In genomic region chr3:170732660-170733245, GRCh38 we compare ENCODE assay signal across 19 cellular contexts.
A peak's percentile ranks its signal among the peaks of the same experiment; 100 is the strongest.
DNase-seq lines count a peak whose midpoint lies in the region; ATAC-seq and TF ChIP-seq lines count a peak whose summit lies in the region.
"Had no signal": no experiment of that assay in that cellular context is flagged by ENCODE, and none has a peak within 500 bp of the region (broad histone marks: within the 10 kb centered on the region; RNA-seq: fewer than 3 reads in every experiment).

No MANE protein-coding gene starts in this region.

- no peak overlapping the region for H3K9ac ChIP-seq in fibroblast of lung (ENCODE audit: insufficient read depth, low read length)
- H3K9ac ChIP-seq: BLaER1 treated with 17β-estradiol and CSF1 and Interleukin-3, amounts not matched to agents 10 nM and 100 nM; KMS-11 had no signal

- H3K27ac ChIP-seq in adrenal gland (peak overlapping the region in 2 of 5 donors; percentile 31 to 42), fibroblast of lung (ENCODE audit: insufficient read depth, low read length) (peak overlapping the region; percentile 27)
- no peak overlapping the region for H3K27ac ChIP-seq in naive thymus-derived CD4-positive, alpha-beta T cell (ENCODE audit: low read depth, low read length)
- H3K27ac ChIP-seq: BLaER1 treated with 17β-estradiol and CSF1 and Interleukin-3, amounts not matched to agents 10 nM and 100 nM; KMS-11; Peyer's patch had no signal

- H3K9me3 ChIP-seq in adrenal gland (replicated peaks in 1 of 3) (peaks cover 0 to 5% (median 0%) of the 10 kb centered on the region in 3 donors), fibroblast of lung (ENCODE audit: control insufficient read depth, insufficient read depth, low read depth, low read length) (no peaks in the 10 kb centered on the region)
- no peaks in the 10 kb centered on the region for H3K9me3 ChIP-seq in naive thymus-derived CD4-positive, alpha-beta T cell (ENCODE audit: control insufficient read depth in 2 of 3, low read length in 3 of 3)
- H3K9me3 ChIP-seq: BLaER1 treated with 17β-estradiol and CSF1 and Interleukin-3, amounts not matched to agents 10 nM and 100 nM; Peyer's patch had no signal

- H3K4me2 ChIP-seq in fibroblast of lung (ENCODE audit: extremely low read depth, insufficient read depth, low read length), result no peak overlapping the region
- H3K4me2 ChIP-seq: BLaER1 treated with 17β-estradiol and CSF1 and Interleukin-3, amounts not matched to agents 10 nM and 100 nM; KMS-11 had no signal

- H3K4me1 Mint-ChIP-seq in naive thymus-derived CD4-positive, alpha-beta T cell, result no peaks in the 10 kb centered on the region

- no peak overlapping the region for H2AFZ ChIP-seq in fibroblast of lung (ENCODE audit: low read length)

- H3K4me1 ChIP-seq in adrenal gland (replicated peaks in 1 of 2), result peaks cover 2 to 16% of the 10 kb centered on the region in 2 donors
- H3K4me1 ChIP-seq in fibroblast of lung (ENCODE audit: control insufficient read depth, extremely low read depth, insufficient read depth, low read length), result peaks cover 38% of the 10 kb centered on the region
- no peaks in the 10 kb centered on the region for H3K4me1 ChIP-seq in naive thymus-derived CD4-positive, alpha-beta T cell (ENCODE audit: control insufficient read depth in 2 of 2, insufficient read depth in 2 of 2, low read length in 2 of 2)
- H3K4me1 ChIP-seq: BLaER1 treated with 17β-estradiol and CSF1 and Interleukin-3, amounts not matched to agents 10 nM and 100 nM; Peyer's patch had no signal

- intact Hi-C loops in adrenal gland (cut with DNase I), result no loop called here
- intact Hi-C loops in left ventricle myocardium superior (cut with micrococcal nuclease), result no loop called here
- intact Hi-C loops in naive thymus-derived CD4-positive, alpha-beta T cell (cut with micrococcal nuclease), result no loop called here

- no peak overlapping the region for H3K27ac Mint-ChIP-seq in naive thymus-derived CD4-positive, alpha-beta T cell
- H3K27ac Mint-ChIP-seq: CD8-positive, alpha-beta T cell had no signal

- CTCF ChIA-PET in naive thymus-derived CD4-positive, alpha-beta T cell (lab: Charles Lee), result no interaction called here

- no peaks in the 10 kb centered on the region for H3K36me3 ChIP-seq in adrenal gland (replicated peaks in 1 of 2)
- H3K36me3 ChIP-seq in fibroblast of lung (ENCODE audit: control insufficient read depth, insufficient read depth, low read length), result no peaks in the 10 kb centered on the region
- no peaks in the 10 kb centered on the region for H3K36me3 ChIP-seq in naive thymus-derived CD4-positive, alpha-beta T cell (ENCODE audit: control insufficient read depth in 2 of 3, insufficient read depth in 3 of 3, low read length in 3 of 3)
- H3K36me3 ChIP-seq: BLaER1 treated with 17β-estradiol and CSF1 and Interleukin-3, amounts not matched to agents 10 nM and 100 nM; Peyer's patch had no signal

- no peaks in the 10 kb centered on the region for H4K20me1 ChIP-seq in fibroblast of lung (ENCODE audit: control insufficient read depth, extremely low read depth, insufficient read depth, low read length)
- H4K20me1 ChIP-seq: BLaER1 treated with 17β-estradiol and CSF1 and Interleukin-3, amounts not matched to agents 10 nM and 100 nM had no signal

- H3K27me3 Mint-ChIP-seq in naive thymus-derived CD4-positive, alpha-beta T cell, result peaks cover 14 to 49% (median 26%) of the 10 kb centered on the region in 5 donors

- H3K27me3 ChIP-seq in adrenal gland, result no peaks in the 10 kb centered on the region
- H3K27me3 ChIP-seq in fibroblast of lung (ENCODE audit: control insufficient read depth, insufficient read depth, low read length), result no peaks in the 10 kb centered on the region
- H3K27me3 ChIP-seq in naive thymus-derived CD4-positive, alpha-beta T cell (ENCODE audit: control insufficient read depth in 2 of 2, insufficient read depth in 2 of 2, low read length in 2 of 2), result no peaks in the 10 kb centered on the region
- H3K27me3 ChIP-seq: BLaER1 treated with 17β-estradiol and CSF1 and Interleukin-3, amounts not matched to agents 10 nM and 100 nM; Peyer's patch had no signal

- no peaks in the 10 kb centered on the region for H3K36me3 Mint-ChIP-seq in naive thymus-derived CD4-positive, alpha-beta T cell
- H3K36me3 Mint-ChIP-seq: CD8-positive, alpha-beta T cell had no signal

- TF ChIP-seq POLR2A in adrenal gland (IDR thresholded peaks at IDR 0.05), result no peak

- H3K4me3 Mint-ChIP-seq in naive thymus-derived CD4-positive, alpha-beta T cell, result no peak overlapping the region
- H3K4me3 Mint-ChIP-seq: CD8-positive, alpha-beta T cell had no signal

- H3K4me3 ChIP-seq in adrenal gland (no peak overlapping the region), fibroblast of lung (replicated peaks in 1 of 4; ENCODE audit: control extremely low read depth in 1 of 4, insufficient read depth in 1 of 4, low read depth in 3 of 4, low read length in 4 of 4) (no peak overlapping the region)
- no peak overlapping the region for H3K4me3 ChIP-seq in naive thymus-derived CD4-positive, alpha-beta T cell (ENCODE audit: low read length)
- H3K4me3 ChIP-seq: BLaER1 treated with 17β-estradiol and CSF1 and Interleukin-3, amounts not matched to agents 10 nM and 100 nM; Peyer's patch had no signal

- POLR2A ChIA-PET in naive thymus-derived CD4-positive, alpha-beta T cell (lab: Charles Lee), result no interaction called here

- peaks cover 12% of the 10 kb centered on the region for H3K79me2 ChIP-seq in fibroblast of lung (ENCODE audit: control insufficient read depth, insufficient read depth, low read length)

- H3K9me3 Mint-ChIP-seq in naive thymus-derived CD4-positive, alpha-beta T cell, result peaks cover 0 to 8% (median 0%) of the 10 kb centered on the region in 11 donors
- H3K9me3 Mint-ChIP-seq: CD8-positive, alpha-beta T cell had no signal

- peak; percentile 71 for DNase-seq in HCEC 1CT
- peak in 4 of 7 donors; percentile 34 to 63 (median 54) for DNase-seq in adrenal gland
- no peak for DNase-seq in fibroblast of lung (ENCODE audit: low read depth in 2 of 2)
- DNase-seq in left ventricle myocardium superior, result no peak
- no peak for DNase-seq in naive thymus-derived CD4-positive, alpha-beta T cell
- no peak for DNase-seq in activated CD8-positive, alpha-beta memory T cell treated with anti-CD3 and anti-CD28 coated beads, Interleukin-2, amount 50 U/mL, for 4 hours
- DNase-seq: CD8-positive, alpha-beta T cell; DND-41; H7; NCI-H1105 treated with DMSO at 0.1 percent for 48 hours; NCI-H2029 treated with DMSO at 0.1 percent for 48 hours; NCI-H226; NCI-H524; NCI-H82; Peyer's patch had no signal

- TF ChIP-seq CTCF in adrenal gland (IDR thresholded peaks at IDR 0.05) (no peak), fibroblast of lung (conservative IDR thresholded peaks at IDR 0.05 in 1 of 2, IDR thresholded peaks at IDR 0.05 in 1 of 2; ENCODE audit: low read depth in 1 of 2, low read length in 2 of 2) (no peak)

- no peak for ATAC-seq in left ventricle myocardium superior
- no peak for ATAC-seq in naive thymus-derived CD4-positive, alpha-beta T cell
- ATAC-seq in HG03045 (IDR thresholded peaks at IDR 0.05; ENCODE audit: unreplicated experiment), result no peak
- ATAC-seq: CD8-positive, alpha-beta T cell; SK-N-SH treated with all-trans-retinoic acid at 6 μM for 48 hours had no signal

Comparison
In these comparisons a context has a peak if more than half of its experiments do, and no peak if none do; other contexts are left out.
1. DNase-seq: peak in HCEC 1CT (single experiment) and adrenal gland (4 of 7); none in fibroblast of lung (0 of 2), left ventricle myocardium superior (single experiment), naive thymus-derived CD4-positive, alpha-beta T cell (0 of 9) and activated CD8-positive, alpha-beta memory T cell treated with anti-CD3 and anti-CD28 coated beads, Interleukin-2, amount 50 U/mL, for 4 hours (single experiment).